In the genomic region with DNA sequence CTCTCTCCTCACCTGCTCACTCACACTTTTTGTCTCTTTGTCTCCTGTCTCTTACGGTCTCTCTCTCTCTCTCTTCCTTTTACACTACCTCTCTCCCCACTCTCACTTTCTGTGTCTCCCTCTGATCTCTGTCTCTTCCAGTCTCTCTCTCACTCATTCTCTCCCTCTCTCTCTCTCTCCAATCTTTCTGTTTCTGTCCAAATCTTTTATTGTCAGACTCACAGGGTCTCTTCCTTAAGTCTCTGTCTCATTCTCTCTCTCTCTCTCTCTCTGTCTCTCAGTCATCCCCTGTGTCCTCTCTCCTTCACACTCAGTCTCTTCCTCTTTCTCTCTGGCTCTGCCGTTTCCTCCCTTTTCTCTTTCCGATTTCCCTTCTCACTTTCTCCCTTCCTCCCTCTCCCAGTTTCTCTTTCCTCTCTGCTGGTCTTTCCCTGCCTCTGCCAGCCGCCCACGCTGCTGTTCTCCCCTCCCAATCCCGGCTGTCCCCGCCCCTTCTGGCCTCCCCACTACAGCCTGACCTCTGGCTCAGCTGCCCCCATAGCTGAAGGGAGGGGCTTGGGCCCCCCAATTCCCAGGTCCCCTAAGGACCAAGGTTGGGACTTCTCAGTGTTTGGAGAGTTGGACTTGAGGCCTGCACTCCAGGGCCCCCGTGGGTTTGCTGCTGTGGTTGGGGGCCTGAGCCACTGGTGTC, we compare ENCODE assay signal across 8 cellular contexts. TPM values are rescaled to one million over a fixed set of nuclear protein-coding genes. Genes with fewer than 3 reads are reported as not detected.
DNase-seq lines count a peak whose midpoint lies in the region; ATAC-seq, FAIRE-seq and TF ChIP-seq lines count a peak whose summit lies in the region.

A gene with protein sequence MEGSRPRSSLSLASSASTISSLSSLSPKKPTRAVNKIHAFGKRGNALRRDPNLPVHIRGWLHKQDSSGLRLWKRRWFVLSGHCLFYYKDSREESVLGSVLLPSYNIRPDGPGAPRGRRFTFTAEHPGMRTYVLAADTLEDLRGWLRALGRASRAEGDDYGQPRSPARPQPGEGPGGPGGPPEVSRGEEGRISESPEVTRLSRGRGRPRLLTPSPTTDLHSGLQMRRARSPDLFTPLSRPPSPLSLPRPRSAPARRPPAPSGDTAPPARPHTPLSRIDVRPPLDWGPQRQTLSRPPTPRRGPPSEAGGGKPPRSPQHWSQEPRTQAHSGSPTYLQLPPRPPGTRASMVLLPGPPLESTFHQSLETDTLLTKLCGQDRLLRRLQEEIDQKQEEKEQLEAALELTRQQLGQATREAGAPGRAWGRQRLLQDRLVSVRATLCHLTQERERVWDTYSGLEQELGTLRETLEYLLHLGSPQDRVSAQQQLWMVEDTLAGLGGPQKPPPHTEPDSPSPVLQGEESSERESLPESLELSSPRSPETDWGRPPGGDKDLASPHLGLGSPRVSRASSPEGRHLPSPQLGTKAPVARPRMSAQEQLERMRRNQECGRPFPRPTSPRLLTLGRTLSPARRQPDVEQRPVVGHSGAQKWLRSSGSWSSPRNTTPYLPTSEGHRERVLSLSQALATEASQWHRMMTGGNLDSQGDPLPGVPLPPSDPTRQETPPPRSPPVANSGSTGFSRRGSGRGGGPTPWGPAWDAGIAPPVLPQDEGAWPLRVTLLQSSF (minus strand): TSS at position 422 of the 691 bp plus-strand sequence. CDS start 997 bp downstream, outside the sequence.

- peak within 1 kb of the TSS; percentile 68 for H2AFZ ChIP-seq in ACC112 (ENCODE audit: low read length, unreplicated experiment)

- peaks cover 33% of the 10 kb centered on the region for H3K79me2 ChIP-seq in ACC112 (ENCODE audit: control insufficient read depth, insufficient read depth, low read length, unreplicated experiment)

- H3K27ac ChIP-seq in ACC112 (ENCODE audit: low read depth, low read length): peak within 1 kb of the TSS; percentile 89
- peak within 1 kb of the TSS; percentile 70 for H3K27ac ChIP-seq in duodenal mucosa (ENCODE audit: low read depth, low read length)

- ATAC-seq in GM18498 (IDR thresholded peaks at IDR 0.05; ENCODE audit: unreplicated experiment): no peak
- no peak for ATAC-seq in HG03354 (IDR thresholded peaks at IDR 0.05; ENCODE audit: poor library complexity, severe bottlenecking, unreplicated experiment)
- ATAC-seq in HG02571 (IDR thresholded peaks at IDR 0.05; ENCODE audit: unreplicated experiment): no peak

- H3K9me3 ChIP-seq in MG63 (no peaks in the 10 kb centered on the region), duodenal mucosa (ENCODE audit: control insufficient read depth in 1 of 2, low read length in 2 of 2) (no peaks in the 10 kb centered on the region)

- H3K36me3 ChIP-seq in ACC112 (ENCODE audit: insufficient read depth, low read length) (peaks cover 10% of the 10 kb centered on the region), MG63 (peaks cover 17% of the 10 kb centered on the region), duodenal mucosa (ENCODE audit: control insufficient read depth in 1 of 2, insufficient read depth in 2 of 2, low read length in 2 of 2) (peaks cover 0 to 2% of the 10 kb centered on the region in 2 donors)

- peak; percentile 90 for DNase-seq in MG63
- DNase-seq in mesenteric fat pad (ENCODE audit: low spot score): no peak
- no peak for DNase-seq in D721Med (ENCODE audit: insufficient read length, low spot score)

- FAIRE-seq in D721Med (lab: Jason Lieb, UNC): no peak

- H3K4me3 ChIP-seq in ACC112 (ENCODE audit: low read depth, low read length) (peak within 1 kb of the TSS; percentile 97), MG63 (peak within 1 kb of the TSS; percentile 43), duodenal mucosa (ENCODE audit: low read depth in 1 of 2, low read length in 2 of 2) (peak within 1 kb of the TSS; percentile 48 to 54)

- no peak for TF ChIP-seq CTCF in D721Med (IDR thresholded peaks at IDR 0.05; ENCODE audit: insufficient read depth, missing control alignments)

- H3K4me1 ChIP-seq in ACC112 (ENCODE audit: control insufficient read depth, insufficient read depth, low read length, unreplicated experiment) (peaks cover 12% of the 10 kb centered on the region), duodenal mucosa (ENCODE audit: control insufficient read depth in 1 of 2, insufficient read depth in 2 of 2, low read length in 2 of 2) (peaks cover 20 to 21% of the 10 kb centered on the region in 2 donors)

- H3K27me3 ChIP-seq in ACC112 (ENCODE audit: insufficient read depth, low read length): no peaks in the 10 kb centered on the region
- H3K27me3 ChIP-seq in MG63: no peaks in the 10 kb centered on the region
- no peaks in the 10 kb centered on the region for H3K27me3 ChIP-seq in duodenal mucosa (ENCODE audit: control insufficient read depth in 1 of 2, insufficient read depth in 2 of 2, low read length in 2 of 2)

- H3K9ac ChIP-seq in duodenal mucosa (ENCODE audit: low read depth in 1 of 2, low read length in 2 of 2): peak within 1 kb of the TSS; percentile 58 to 64

RNA-seq across cellular contexts. Expression of the gene that starts here (rescaled TPM):
- total RNA-seq in MG63 (2014; rRNA removed; shearing (Covaris generic); ENCODE audit: low replicate concordance): 5.4 and 14.5 TPM in 2 replicates
- 44.9 TPM for total RNA-seq in mesenteric fat pad

Comparison
In these comparisons a context has a peak if more than half of its experiments do, and no peak if none do; other contexts are left out.
1. H3K4me3 ChIP-seq: peak in every context shown above with its lines; median percentile 97 in ACC112; 51 in duodenal mucosa; 43 in MG63.